Comparison of ENCODE assay signal across 8 cellular contexts in the genomic region with DNA sequence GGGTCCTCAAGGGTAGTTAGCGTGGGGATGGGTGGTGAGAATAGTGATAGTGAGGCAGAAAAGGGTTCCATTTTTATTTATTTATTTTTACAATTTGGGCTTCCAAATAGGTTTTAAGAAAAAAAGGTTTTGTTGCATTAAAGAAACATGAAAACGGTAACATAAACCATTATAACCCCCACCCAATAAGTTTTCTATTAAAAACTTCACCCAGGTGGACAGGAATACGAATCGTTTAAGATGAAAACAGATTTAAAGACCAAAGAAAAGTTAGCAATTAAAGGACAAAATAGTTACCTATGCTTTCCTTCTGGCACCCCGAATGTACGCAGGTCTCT.
DNase-seq lines count a peak whose midpoint lies in the region; ATAC-seq and TF ChIP-seq lines count a peak whose summit lies in the region.

No MANE protein-coding gene starts in this region.

- H3K9me3 Mint-ChIP-seq in Calu3 (ENCODE audit: low read depth, unreplicated experiment) (no peaks in the 10 kb centered on the region), progenitor cell of endocrine pancreas (ENCODE audit: low read depth) (peaks cover 4% of the 10 kb centered on the region)

- H3K4me3 ChIP-seq in fibroblast of lung (replicated peaks in 1 of 4; ENCODE audit: control extremely low read depth in 1 of 4, insufficient read depth in 1 of 4, low read depth in 3 of 4, low read length in 4 of 4) = peak overlapping the region; percentile 64 to 83 (median 76)

- DNase-seq in Calu3 (no peak), RWPE1 (ENCODE audit: low spot score) (no peak), fibroblast of lung (ENCODE audit: low read depth in 2 of 2) (no peak), progenitor cell of endocrine pancreas (ENCODE audit: low spot score, unreplicated experiment) (no peak), NCI-H1092 treated with DMSO at 0.1 percent for 48 hours (lab: John Stamatoyannopoulos, UW) (no peak)

- intact Hi-C loops in Calu3 (cut with micrococcal nuclease; ENCODE audit: unreplicated experiment) = no loop called here

- POLR2A ChIA-PET in RWPE1 (lab: Yijun Ruan, JAX; ENCODE audit: low non-redundant PET) = no interaction called here

- peak overlapping the region; percentile 63 for H3K27ac Mint-ChIP-seq in Calu3 (ENCODE audit: unreplicated experiment)
- peak overlapping the region; percentile 95 for H3K27ac Mint-ChIP-seq in progenitor cell of endocrine pancreas

- peak overlapping the region; percentile 78 for H3K9ac ChIP-seq in fibroblast of lung (ENCODE audit: insufficient read depth, low read length)

- H3K4me3 Mint-ChIP-seq in Calu3 (ENCODE audit: low read depth, unreplicated experiment) = peak overlapping the region; percentile 79
- H3K4me3 Mint-ChIP-seq in progenitor cell of endocrine pancreas (ENCODE audit: low read depth) = peak overlapping the region; percentile 81

- TF ChIP-seq CTCF in Calu3 (IDR thresholded peaks at IDR 0.05; ENCODE audit: unreplicated experiment) (no peak), RWPE1 (conservative IDR thresholded peaks at IDR 0.05; ENCODE audit: low read depth) (no peak), fibroblast of lung (conservative IDR thresholded peaks at IDR 0.05 in 1 of 2, IDR thresholded peaks at IDR 0.05 in 1 of 2; ENCODE audit: low read depth in 1 of 2, low read length in 2 of 2) (no peak), progenitor cell of endocrine pancreas (IDR thresholded peaks at IDR 0.05; ENCODE audit: unreplicated experiment) (no peak)

- peak overlapping the region; percentile 86 for H3K4me2 ChIP-seq in fibroblast of lung (ENCODE audit: extremely low read depth, insufficient read depth, low read length)

- no TSS peak for BruUV-seq in Calu3 (replicated peaks; lab: Mats Ljungman, UMichigan)

- peaks cover 12% of the 10 kb centered on the region for H3K4me1 Mint-ChIP-seq in Calu3 (ENCODE audit: low read depth, unreplicated experiment)
- H3K4me1 Mint-ChIP-seq in progenitor cell of endocrine pancreas (ENCODE audit: low read depth) = peaks cover 13% of the 10 kb centered on the region

- H3K27me3 Mint-ChIP-seq in Calu3 (ENCODE audit: unreplicated experiment) (no peaks in the 10 kb centered on the region), progenitor cell of endocrine pancreas (peaks cover 5% of the 10 kb centered on the region)

- no peaks in the 10 kb centered on the region for H3K4me1 ChIP-seq in fibroblast of lung (ENCODE audit: control insufficient read depth, extremely low read depth, insufficient read depth, low read length)

- H2AFZ ChIP-seq in fibroblast of lung (ENCODE audit: low read length) = peak overlapping the region; percentile 39

- CTCF ChIA-PET in Calu3 (lab: Charles Lee) (interaction anchor here (0.6 kb wide), 1 partner anchor 26 kb away, joined by 3 read pairs; no protein-coding TSS in a partner anchor), RWPE1 (lab: Yijun Ruan, JAX) (interaction anchor here (1.1 kb wide), 1 partner anchor 129 kb away, joined by 3 read pairs; no protein-coding TSS in a partner anchor)

- H3K36me3 Mint-ChIP-seq in Calu3 (ENCODE audit: insufficient read depth, unreplicated experiment) (peaks cover 24% of the 10 kb centered on the region), progenitor cell of endocrine pancreas (ENCODE audit: insufficient read depth) (peaks cover 8% of the 10 kb centered on the region)

- no peaks in the 10 kb centered on the region for H3K9me3 ChIP-seq in fibroblast of lung (ENCODE audit: control insufficient read depth, insufficient read depth, low read depth, low read length)

- H3K27ac ChIP-seq in RWPE1 = peak overlapping the region; percentile 65
- H3K27ac ChIP-seq in fibroblast of lung (ENCODE audit: insufficient read depth, low read length) = no peak overlapping the region

- H3K36me3 ChIP-seq in fibroblast of lung (ENCODE audit: control insufficient read depth, insufficient read depth, low read length) = no peaks in the 10 kb centered on the region

- H3K27me3 ChIP-seq in fibroblast of lung (ENCODE audit: control insufficient read depth, insufficient read depth, low read length) = no peaks in the 10 kb centered on the region

- no peak for ATAC-seq in HG03280 (IDR thresholded peaks at IDR 0.05; ENCODE audit: unreplicated experiment)
- no peak for ATAC-seq in HG02678 (IDR thresholded peaks at IDR 0.05; ENCODE audit: unreplicated experiment)
- ATAC-seq in GM18502 (IDR thresholded peaks at IDR 0.05; ENCODE audit: poor library complexity, unreplicated experiment) = no peak

- H4K20me1 ChIP-seq in fibroblast of lung (ENCODE audit: control insufficient read depth, extremely low read depth, insufficient read depth, low read length) = no peaks in the 10 kb centered on the region

- H3K79me2 ChIP-seq in fibroblast of lung (ENCODE audit: control insufficient read depth, insufficient read depth, low read length) = no peaks in the 10 kb centered on the region
